27 cellular contexts compared by ENCODE assay signal in genomic region chr6:152142116-152142515, GRCh38.
"Had no signal": no experiment of that assay in that cellular context is flagged by ENCODE, and none has a peak within 500 bp of the region (broad histone marks: within the 10 kb centered on the region; RNA-seq: fewer than 3 reads in every experiment).

No MANE protein-coding gene starts in this region.

- ATAC-seq: lower lobe of right lung; naive thymus-derived CD8-positive, alpha-beta T cell; pancreas; right cardiac atrium; sciatic nerve; stimulated activated naive B cell treated with anti-CD40 and anti-IgM and Interleukin-4, amounts not matched to agents 10 μg/mL and 1 μg/mL and 100 μg/mL, for 72 hours; stimulated activated naive CD8-positive, alpha-beta T cell treated with anti-CD3 and anti-CD28 coated beads, Interleukin-15, Interleukin-2, amounts not matched to agents 100 U/mL and 50 U/mL, for 24 hours; upper lobe of right lung had no signal

- H3K4me3 ChIP-seq: lower lobe of right lung, pancreas, prostate gland, skin epidermis, suprapubic skin, thoracic aorta, tibial artery, upper lobe of right lung had no signal

- H3K36me3 ChIP-seq: prostate gland had no signal

- H3K4me1 Mint-ChIP-seq: neural crest cell had no signal

- H3K27ac Mint-ChIP-seq: naive thymus-derived CD8-positive, alpha-beta T cell; stimulated activated naive B cell treated with anti-CD40 and anti-IgM and Interleukin-4, amounts not matched to agents 10 μg/mL and 1 μg/mL and 100 μg/mL, for 72 hours had no signal

- H3K9me3 ChIP-seq: lower lobe of right lung, pancreas, prostate gland, suprapubic skin, thoracic aorta, tibial artery, upper lobe of right lung had no signal

- DNase-seq: hypothalamus; islet precursor cell; lower lobe of right lung; mammary epithelial cell; mesenchymal stem cell; naive thymus-derived CD8-positive, alpha-beta T cell; nucleus accumbens; pancreas; posterior cingulate gyrus; retina; right cardiac atrium; stimulated activated CD4-positive, alpha-beta T cell treated with anti-CD3 and anti-CD28 coated beads, Interleukin-12 subunit alpha, Interleukin-12 subunit beta, amount 100 ng/mL, for 4 hours; stimulated activated CD4-positive, alpha-beta T cell treated with anti-CD3 and anti-CD28 coated beads, Interleukin-15, amount 100 ng/mL, for 24 hours; stimulated activated CD4-positive, alpha-beta T cell treated with anti-CD3 and anti-CD28 coated beads, Interleukin-2, amount 100 ng/mL, for 24 hours; stimulated activated CD4-positive, alpha-beta T cell treated with anti-CD3 and anti-CD28 coated beads, Interleukin-4, amount 100 ng/mL, for 1 hour; stimulated activated naive B cell treated with anti-CD40 and anti-IgM and Interleukin-4, amounts not matched to agents 10 μg/mL and 1 μg/mL and 100 μg/mL, for 72 hours; stimulated activated naive CD8-positive, alpha-beta T cell treated with anti-CD3 and anti-CD28 coated beads, Interleukin-15, Interleukin-2, amounts not matched to agents 100 U/mL and 50 U/mL, for 24 hours; tibial artery; trophoblast cell; upper lobe of right lung had no signal

- H3K27ac ChIP-seq: lower lobe of right lung, prostate gland, suprapubic skin, thoracic aorta, upper lobe of right lung had no signal

- H3K4me1 ChIP-seq: lower lobe of right lung, pancreas, prostate gland, upper lobe of right lung had no signal

- H3K27me3 Mint-ChIP-seq: naive thymus-derived CD8-positive, alpha-beta T cell; stimulated activated naive B cell treated with anti-CD40 and anti-IgM and Interleukin-4, amounts not matched to agents 10 μg/mL and 1 μg/mL and 100 μg/mL, for 72 hours had no signal

- H3K27me3 ChIP-seq: pancreas, suprapubic skin, tibial artery, upper lobe of right lung had no signal

- H3K9me3 Mint-ChIP-seq: naive thymus-derived CD8-positive, alpha-beta T cell; nephron; neural crest cell; stimulated activated naive B cell treated with anti-CD40 and anti-IgM and Interleukin-4, amounts not matched to agents 10 μg/mL and 1 μg/mL and 100 μg/mL, for 72 hours had no signal

- H3K4me3 Mint-ChIP-seq: naive thymus-derived CD8-positive, alpha-beta T cell; nephron; neural crest cell; stimulated activated naive B cell treated with anti-CD40 and anti-IgM and Interleukin-4, amounts not matched to agents 10 μg/mL and 1 μg/mL and 100 μg/mL, for 72 hours had no signal
